Comparison of ENCODE assay signal across 8 cellular contexts in the genomic region with DNA sequence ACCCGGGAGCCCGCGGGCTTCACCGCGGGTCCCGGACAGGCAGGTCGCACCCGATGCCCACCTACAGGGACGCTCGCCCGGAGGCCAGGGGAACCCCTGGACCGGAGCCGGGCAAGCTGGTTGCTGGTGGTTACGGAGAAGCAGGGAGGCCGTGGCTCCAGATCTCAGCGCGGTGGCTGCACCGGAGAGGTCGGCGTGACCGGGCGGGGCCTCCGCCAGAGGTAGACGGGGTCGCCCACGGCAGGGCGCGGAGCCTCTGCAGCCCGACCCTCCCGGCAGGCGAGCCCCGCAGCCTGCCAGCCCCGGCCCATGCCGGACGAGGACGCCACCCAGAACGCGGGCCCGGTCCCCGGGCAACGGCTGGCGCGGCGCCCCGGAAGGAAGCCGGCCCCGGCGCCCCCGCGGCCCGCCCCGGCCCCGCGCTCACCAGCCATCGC. TPM values are rescaled to one million over a fixed set of nuclear protein-coding genes. Genes with fewer than 3 reads are reported as not detected.
DNase-seq lines count a peak whose midpoint lies in the region; ATAC-seq and TF ChIP-seq lines count a peak whose summit lies in the region.

No MANE protein-coding gene starts in this region.

- no peaks in the 10 kb centered on the region for H3K27me3 ChIP-seq in kidney epithelial cell (ENCODE audit: control insufficient read depth, insufficient read depth, low read length)
- H3K27me3 ChIP-seq in suprapubic skin = no peaks in the 10 kb centered on the region

- no peak overlapping the region for H3K27ac ChIP-seq in suprapubic skin

- TF ChIP-seq EP300 in suprapubic skin (IDR thresholded peaks at IDR 0.05) = no peak

- peaks cover 5% of the 10 kb centered on the region for H3K36me3 Mint-ChIP-seq in activated naive CD8-positive, alpha-beta T cell treated with anti-CD3 and anti-CD28 coated beads for 36 hours

- CTCF ChIA-PET in AG04449 (lab: Yijun Ruan, JAX) = interaction anchor here (1.0 to 1.4 kb wide), 2 partner anchors 13 to 41 kb away, joined by 4 to 6 read pairs; no protein-coding TSS in a partner anchor

- peaks cover 6% of the 10 kb centered on the region for H3K36me3 ChIP-seq in kidney epithelial cell (ENCODE audit: control insufficient read depth, insufficient read depth, low read length)
- H3K36me3 ChIP-seq in suprapubic skin = peaks cover 54% of the 10 kb centered on the region

- no peak for TF ChIP-seq POLR2A in suprapubic skin (IDR thresholded peaks at IDR 0.05)

- H3K27me3 Mint-ChIP-seq in activated naive CD8-positive, alpha-beta T cell treated with anti-CD3 and anti-CD28 coated beads for 36 hours = no peaks in the 10 kb centered on the region

- no peak overlapping the region for H3K27ac Mint-ChIP-seq in activated naive CD8-positive, alpha-beta T cell treated with anti-CD3 and anti-CD28 coated beads for 36 hours

- DNase-seq in AG04449 (ENCODE audit: low read depth, low spot score) = no peak
- DNase-seq in activated naive CD8-positive, alpha-beta T cell treated with anti-CD3 and anti-CD28 coated beads for 36 hours = no peak
- no peak for DNase-seq in kidney epithelial cell (ENCODE audit: low read depth)
- DNase-seq in suprapubic skin (ENCODE audit: low spot score in 2 of 2) = no peak
- DNase-seq in NCI-H1105 (lab: John Stamatoyannopoulos, UW) = no peak

- no peak for TF ChIP-seq CTCF in AG04449 (IDR thresholded peaks at IDR 0.05; ENCODE audit: insufficient read depth, low read length, missing control alignments)
- TF ChIP-seq CTCF in kidney epithelial cell (IDR thresholded peaks at IDR 0.05; ENCODE audit: insufficient read depth, low read length, poor library complexity, severe bottlenecking) = no peak
- no peak for TF ChIP-seq CTCF in suprapubic skin (IDR thresholded peaks at IDR 0.05)

- POLR2A ChIA-PET in AG04449 (lab: Yijun Ruan, JAX) = interaction anchor here (1.4 kb wide), 1 partner anchor 15 kb away, joined by 4 read pairs; no protein-coding TSS in a partner anchor

- peak overlapping the region; percentile 83 for H3K4me3 Mint-ChIP-seq in activated naive CD8-positive, alpha-beta T cell treated with anti-CD3 and anti-CD28 coated beads for 36 hours

- H3K4me1 Mint-ChIP-seq in activated naive CD8-positive, alpha-beta T cell treated with anti-CD3 and anti-CD28 coated beads for 36 hours = peaks cover 5% of the 10 kb centered on the region

- H3K9me3 Mint-ChIP-seq in activated naive CD8-positive, alpha-beta T cell treated with anti-CD3 and anti-CD28 coated beads for 36 hours = no peaks in the 10 kb centered on the region

- WGBS in suprapubic skin = under 1% methylated on average over 13 of the region's 55 CpGs

- H3K9me3 ChIP-seq in suprapubic skin = no peaks in the 10 kb centered on the region

- H3K4me3 ChIP-seq in AG04449 (ENCODE audit: low read depth, low read length) (peak overlapping the region; percentile 74), kidney epithelial cell (ENCODE audit: low read depth, low read length) (peak overlapping the region; percentile 51), suprapubic skin (peak overlapping the region; percentile 88)

- H3K4me1 ChIP-seq in suprapubic skin = peaks cover 32% of the 10 kb centered on the region

- ATAC-seq in GM18907 (IDR thresholded peaks at IDR 0.05; ENCODE audit: unreplicated experiment) = peak; percentile 21
- peak; percentile 22 for ATAC-seq in HG03159 (IDR thresholded peaks at IDR 0.05; ENCODE audit: unreplicated experiment)
- ATAC-seq in GM18873 (IDR thresholded peaks at IDR 0.05; ENCODE audit: low FRiP score, unreplicated experiment) = no peak

RNA-seq across cellular contexts. Expression of a gene that starts 0.3 kb away (rescaled TPM):
- total RNA-seq in activated naive CD8-positive, alpha-beta T cell treated with anti-CD3 and anti-CD28 coated beads for 36 hours = 10 to 100 TPM; 20.8 to 21.4 TPM
- 30.4 and 41.1 TPM in 2 replicates for total RNA-seq in kidney epithelial cell
- total RNA-seq in suprapubic skin = 10 to 100 TPM; 23.7 to 34.2 (median 30.4) TPM

RNA-seq across cellular contexts. Expression of a gene that starts 7.1 kb away (rescaled TPM):
- 10 to 100 TPM; 27.3 to 30.1 TPM for total RNA-seq in activated naive CD8-positive, alpha-beta T cell treated with anti-CD3 and anti-CD28 coated beads for 36 hours
- total RNA-seq in kidney epithelial cell (26.4 and 31.3 TPM in 2 replicates), suprapubic skin (10 to 100 TPM; 30.7 to 52.4 (median 38.9) TPM)

RNA-seq across cellular contexts. Expression of a gene that starts 8.8 kb away (rescaled TPM):
- under 1 TPM in 1 of 2 experiments, not detected in 1; 0.47 TPM for total RNA-seq in activated naive CD8-positive, alpha-beta T cell treated with anti-CD3 and anti-CD28 coated beads for 36 hours
- total RNA-seq in kidney epithelial cell = 1.2 and 1.9 TPM in 2 replicates
- under 1 TPM in 1 of 4 donors, not detected in 3; 0.40 TPM for total RNA-seq in suprapubic skin

RNA-seq across cellular contexts. Expression of a gene that starts 16.7 kb away (rescaled TPM):
- total RNA-seq in activated naive CD8-positive, alpha-beta T cell treated with anti-CD3 and anti-CD28 coated beads for 36 hours = 10 to 100 TPM; 18.4 to 19.2 TPM
- total RNA-seq in kidney epithelial cell = 39.7 and 41.1 TPM in 2 replicates
- total RNA-seq in suprapubic skin = 10 to 100 TPM; 17.1 to 21.1 (median 19.0) TPM

RNA-seq across cellular contexts. Expression of a gene that starts 19.3 kb away (rescaled TPM):
- total RNA-seq in activated naive CD8-positive, alpha-beta T cell treated with anti-CD3 and anti-CD28 coated beads for 36 hours = 100 to 1,000 TPM; 119 to 126 TPM
- total RNA-seq in kidney epithelial cell (205 and 232 TPM in 2 replicates), suprapubic skin (100 to 1,000 TPM in 3 of 4 donors, 10 to 100 TPM in 1; 73.7 to 135 (median 121) TPM)
